ENCODE assay signal across 18 cellular contexts in the genomic region with DNA sequence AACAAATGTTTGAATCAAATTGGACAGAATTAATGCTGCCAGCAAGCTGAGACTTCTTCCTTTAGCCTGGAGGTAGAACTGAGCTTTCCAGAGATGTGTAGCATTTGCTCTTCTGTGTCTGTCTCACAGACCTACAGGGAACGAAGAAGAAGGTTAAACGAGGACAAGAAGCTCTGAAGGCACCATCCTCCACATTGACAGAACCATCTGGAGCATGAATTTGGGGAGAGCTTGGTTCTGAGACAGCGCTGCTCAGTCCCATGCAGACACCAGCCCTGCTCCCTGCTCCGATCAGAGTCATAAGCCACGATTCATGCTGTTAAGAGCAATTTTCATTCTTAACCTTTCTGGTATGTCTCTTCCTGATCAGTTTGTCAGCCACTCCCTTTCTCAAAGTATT. TPM values are rescaled to one million over a fixed set of nuclear protein-coding genes. Genes with fewer than 3 reads are reported as not detected.
DNase-seq lines count a peak whose midpoint lies in the region; ATAC-seq and TF ChIP-seq lines count a peak whose summit lies in the region.
"Had no signal": no experiment of that assay in that cellular context is flagged by ENCODE, and none has a peak within 500 bp of the region (broad histone marks: within the 10 kb centered on the region; RNA-seq: fewer than 3 reads in every experiment).

No MANE protein-coding gene starts in this region.

- no peaks in the 10 kb centered on the region for H3K9me3 ChIP-seq in body of pancreas
- H3K9me3 ChIP-seq: A549, HAP-1 had no signal

- H3K4me1 ChIP-seq in body of pancreas = no peaks in the 10 kb centered on the region
- H3K4me1 ChIP-seq: A549, HAP-1 had no signal

- TF ChIP-seq POLR2A in body of pancreas (IDR thresholded peaks at IDR 0.05) = no peak

- TF ChIP-seq CTCF in body of pancreas (IDR thresholded peaks at IDR 0.05) = no peak

- H3K27me3 ChIP-seq in H7 (ENCODE audit: control insufficient read depth, insufficient read depth, low read length) (peaks cover 20% of the 10 kb centered on the region), body of pancreas (no peaks in the 10 kb centered on the region)
- H3K27me3 ChIP-seq: BLaER1 had no signal

- H3K4me3 ChIP-seq in H7 (ENCODE audit: insufficient read depth, low read depth, low read length) (no peak overlapping the region), body of pancreas (no peak overlapping the region)
- H3K4me3 ChIP-seq: A549, BLaER1, HAP-1, K562 had no signal

- intact Hi-C loops in body of pancreas (cut with DNase I) = no loop called here

- H3K27ac ChIP-seq in body of pancreas = no peak overlapping the region
- H3K27ac ChIP-seq: A549, BLaER1 had no signal

- 71 to 77% methylated on average over 5 of the region's 5 CpGs for WGBS in body of pancreas, 2 donors

- ATAC-seq in left lobe of liver = no peak
- no peak for ATAC-seq in body of pancreas
- ATAC-seq: A549, K562 had no signal

- no peaks in the 10 kb centered on the region for H3K36me3 ChIP-seq in H7 (replicated peaks; ENCODE audit: control insufficient read depth, insufficient read depth, low read length)
- no peaks in the 10 kb centered on the region for H3K36me3 ChIP-seq in body of pancreas (replicated peaks in 1 of 2; ENCODE audit: insufficient read depth in 1 of 2, low read depth in 2 of 2)
- H3K36me3 ChIP-seq: BLaER1, HAP-1 had no signal

- DNase-seq in H7 = peak; percentile 7
- peak; percentile 75 for DNase-seq in cerebellum (ENCODE audit: low spot score)
- DNase-seq in left lobe of liver (ENCODE audit: low spot score) = peak; percentile 31
- DNase-seq in superior temporal gyrus (ENCODE audit: extremely low spot score) = peak; percentile 38
- no peak for DNase-seq in body of pancreas
- DNase-seq in stimulated activated CD4-positive, alpha-beta T cell treated with anti-CD3 and anti-CD28 coated beads, Interleukin-2, amount 100 ng/mL, for 48 hours = no peak
- no peak for DNase-seq in activated CD4-positive, alpha-beta T cell treated with anti-CD3 and anti-CD28 coated beads, Interleukin-2, amount 50 U/mL, for 48 hours
- DNase-seq: AML-193; CD4-positive, alpha-beta memory T cell; DMS53; DND-41; EL had no signal

RNA-seq across cellular contexts. Expression of gene KY, which starts 7.7 kb away (rescaled TPM):
- total RNA-seq in H7 (2014; rRNA removed; shearing (Covaris generic)) = 0.07 TPM in 1 of 2 replicates, not detected in the other
- total RNA-seq in cerebellum = 2.1 TPM
- not detected for total RNA-seq in left lobe of liver
- under 1 TPM in 1 of 2 donors, not detected in 1; 0.26 TPM for total RNA-seq in body of pancreas
- total RNA-seq: CD4-positive, alpha-beta memory T cell; H1; HT-29; K562 had no signal

Comparison
In these comparisons a context has a peak if more than half of its experiments do, and no peak if none do; other contexts are left out.
1. DNase-seq: peak in H7 (single experiment), cerebellum (single experiment), left lobe of liver (single experiment) and superior temporal gyrus (single experiment); none in body of pancreas (0 of 4), stimulated activated CD4-positive, alpha-beta T cell treated with anti-CD3 and anti-CD28 coated beads, Interleukin-2, amount 100 ng/mL, for 48 hours (0 of 2) and activated CD4-positive, alpha-beta T cell treated with anti-CD3 and anti-CD28 coated beads, Interleukin-2, amount 50 U/mL, for 48 hours (0 of 2).